In genomic region chr1:227787513-227788278, GRCh38 we compare ENCODE assay signal across 8 cellular contexts. TPM values are rescaled to one million over a fixed set of nuclear protein-coding genes. Genes with fewer than 3 reads are reported as not detected.
DNase-seq lines count a peak whose midpoint lies in the region; ATAC-seq and TF ChIP-seq lines count a peak whose summit lies in the region.

No MANE protein-coding gene starts in this region.

- intact Hi-C loops in activated CD4-positive, alpha-beta T cell treated with anti-CD3 and anti-CD28 coated beads, Interleukin-2, amount 10 ng/mL, durations not matched to agents 24 days and 14 days (cut with micrococcal nuclease), result loop anchor here (1.0 to 2.0 kb wide), 3 partner anchors 25 to 295 kb away; partner anchors contain the start of genes ARF1, JMJD4 and SNAP47

- H3K27me3 Mint-ChIP-seq in activated CD4-positive, alpha-beta T cell treated with anti-CD3 and anti-CD28 coated beads, Interleukin-2, amount 10 ng/mL, durations not matched to agents 24 days and 14 days, result peaks cover 9% of the 10 kb centered on the region

- no peaks in the 10 kb centered on the region for H3K36me3 Mint-ChIP-seq in activated CD4-positive, alpha-beta T cell treated with anti-CD3 and anti-CD28 coated beads, Interleukin-2, amount 10 ng/mL, durations not matched to agents 24 days and 14 days (ENCODE audit: low read depth)

- H3K4me3 ChIP-seq in BJ (ENCODE audit: low read depth, low read length) (peak overlapping the region; percentile 69), coronary artery (peak overlapping the region; percentile 90)

- H3K4me1 Mint-ChIP-seq in activated CD4-positive, alpha-beta T cell treated with anti-CD3 and anti-CD28 coated beads, Interleukin-2, amount 10 ng/mL, durations not matched to agents 24 days and 14 days, result peaks cover 12% of the 10 kb centered on the region

- CTCF ChIA-PET in BJ (lab: Yijun Ruan, JAX), result interaction anchor here (1.1 to 2.9 kb wide), 3 partner anchors 25 to 166 kb away, joined by 3 to 10 read pairs (median 3); no protein-coding TSS in a partner anchor

- H3K36me3 ChIP-seq in BJ (ENCODE audit: control insufficient read depth, insufficient read depth, low read length), result no peaks in the 10 kb centered on the region

- H3K9me3 Mint-ChIP-seq in activated CD4-positive, alpha-beta T cell treated with anti-CD3 and anti-CD28 coated beads, Interleukin-2, amount 10 ng/mL, durations not matched to agents 24 days and 14 days, result no peaks in the 10 kb centered on the region

- peak overlapping the region; percentile 65 to 88 for H3K27ac ChIP-seq in coronary artery

- peak overlapping the region; percentile 83 for H3K4me3 Mint-ChIP-seq in activated CD4-positive, alpha-beta T cell treated with anti-CD3 and anti-CD28 coated beads, Interleukin-2, amount 10 ng/mL, durations not matched to agents 24 days and 14 days

- peak overlapping the region; percentile 21 for H3K27ac Mint-ChIP-seq in activated CD4-positive, alpha-beta T cell treated with anti-CD3 and anti-CD28 coated beads, Interleukin-2, amount 10 ng/mL, durations not matched to agents 24 days and 14 days

- peak; percentile 61 for DNase-seq in BJ (ENCODE audit: low read depth)
- peak; percentile 88 for DNase-seq in GM19240 (ENCODE audit: insufficient read length, low spot score)
- peak; percentile 92 for DNase-seq in NCI-H510A treated with DMSO at 0.1 percent for 48 hours (lab: John Stamatoyannopoulos, UW)
- peak; percentile 96 for DNase-seq in activated CD4-positive, alpha-beta T cell treated with anti-CD3 and anti-CD28 coated beads, Interleukin-2, amount 10 ng/mL, durations not matched to agents 24 days and 14 days
- DNase-seq in coronary artery (ENCODE audit: low spot score), result peak; percentile 94
- peak; percentile 93 for DNase-seq in left lobe of liver (ENCODE audit: low spot score)
- peak; percentile 89 for DNase-seq in stimulated activated CD4-positive, alpha-beta T cell treated with anti-CD3 and anti-CD28 coated beads, Interleukin-2, amount 100 ng/mL, for 4 hours (ENCODE audit: low read depth)

- POLR2A ChIA-PET in BJ (lab: Charles Lee), result no interaction called here

- ATAC-seq in HG03442 (IDR thresholded peaks at IDR 0.05; ENCODE audit: unreplicated experiment) (peak; percentile 90), left lobe of liver (peak; percentile 90)

- TF ChIP-seq CTCF in BJ (IDR thresholded peaks at IDR 0.05; ENCODE audit: insufficient read depth, low read depth, low read length) (no peak), coronary artery (IDR thresholded peaks at IDR 0.05) (no peak)

- H3K27me3 ChIP-seq in BJ (ENCODE audit: control insufficient read depth, insufficient read depth, low read length), result 0 out of 2 replicates have a peak, but pooled peaks cover 1% of the 10 kb centered on the region

RNA-seq across cellular contexts. Expression of gene PRSS38, which starts 27.8 kb away (rescaled TPM):
- polyA plus RNA-seq in BJ (2011; rRNA removed), result not detected in 2 replicates
- not detected in 2 replicates for polyA minus RNA-seq in BJ (2011; rRNA and poly(A)+ RNA removed)
- total RNA-seq in activated CD4-positive, alpha-beta T cell treated with anti-CD3 and anti-CD28 coated beads, Interleukin-2, amount 10 ng/mL, durations not matched to agents 24 days and 14 days, result not detected in 2 replicates
- total RNA-seq in left lobe of liver, result not detected

RNA-seq across cellular contexts. Expression of gene SNAP47, which starts 52.5 kb away (rescaled TPM):
- 24.7 and 32.8 TPM in 2 replicates for polyA plus RNA-seq in BJ (2011; rRNA removed)
- polyA minus RNA-seq in BJ (2011; rRNA and poly(A)+ RNA removed), result 19.3 and 20.0 TPM in 2 replicates
- total RNA-seq in activated CD4-positive, alpha-beta T cell treated with anti-CD3 and anti-CD28 coated beads, Interleukin-2, amount 10 ng/mL, durations not matched to agents 24 days and 14 days, result 28.6 and 30.9 TPM in 2 replicates
- 35.8 TPM for total RNA-seq in left lobe of liver

RNA-seq across cellular contexts. Expression of gene JMJD4, which starts 52.6 kb away (rescaled TPM):
- 18.6 and 20.5 TPM in 2 replicates for polyA plus RNA-seq in BJ (2011; rRNA removed)
- polyA minus RNA-seq in BJ (2011; rRNA and poly(A)+ RNA removed), result 35.8 and 48.1 TPM in 2 replicates
- total RNA-seq in activated CD4-positive, alpha-beta T cell treated with anti-CD3 and anti-CD28 coated beads, Interleukin-2, amount 10 ng/mL, durations not matched to agents 24 days and 14 days, result 34.8 and 35.1 TPM in 2 replicates
- total RNA-seq in left lobe of liver, result 10.3 TPM

Comparison
In these comparisons a context has a peak if more than half of its experiments do, and no peak if none do; other contexts are left out.
1. Peak in every context shown above with its lines: DNase-seq, ATAC-seq, H3K4me3 ChIP-seq and H3K27ac ChIP-seq.